1 cellular context compared by ENCODE assay signal in genomic region chr7:100366411-100367250, GRCh38.
TF ChIP-seq lines count a peak whose summit lies in the region.

No MANE protein-coding gene starts in this region.

TF ChIP-seq in GM12878, 131 proteins besides CTCF, POLR2A, EP300 and RAD21 (continued from another document):
- TF ChIP-seq ZNF592 (IDR thresholded peaks at IDR 0.05) (peak; percentile 7; the same call in 1 of the 2 replicates), HCFC1 (IDR thresholded peaks at IDR 0.05; ENCODE audit: low read length) (no peak), RBBP5 (conservative IDR thresholded peaks at IDR 0.05) (no peak), BMI1 (IDR thresholded peaks at IDR 0.05; ENCODE audit: borderline replicate concordance) (no peak), HSF1 (IDR thresholded peaks at IDR 0.05; ENCODE audit: low read depth, low read length) (no peak), EGR1 (IDR thresholded peaks at IDR 0.05; ENCODE audit: borderline replicate concordance in 1 of 2, low read depth in 2 of 2, low read length in 2 of 2) (peak; percentile 72 to 99), USF1 (IDR thresholded peaks at IDR 0.05; ENCODE audit: borderline replicate concordance, extremely low read length, insufficient read depth, low read depth, low read length) (no peak), NRF1 (conservative IDR thresholded peaks at IDR 0.05; ENCODE audit: low read depth, low read length) (no peak)
